Comparison of ENCODE assay signal across 15 cellular contexts in the genomic region with DNA sequence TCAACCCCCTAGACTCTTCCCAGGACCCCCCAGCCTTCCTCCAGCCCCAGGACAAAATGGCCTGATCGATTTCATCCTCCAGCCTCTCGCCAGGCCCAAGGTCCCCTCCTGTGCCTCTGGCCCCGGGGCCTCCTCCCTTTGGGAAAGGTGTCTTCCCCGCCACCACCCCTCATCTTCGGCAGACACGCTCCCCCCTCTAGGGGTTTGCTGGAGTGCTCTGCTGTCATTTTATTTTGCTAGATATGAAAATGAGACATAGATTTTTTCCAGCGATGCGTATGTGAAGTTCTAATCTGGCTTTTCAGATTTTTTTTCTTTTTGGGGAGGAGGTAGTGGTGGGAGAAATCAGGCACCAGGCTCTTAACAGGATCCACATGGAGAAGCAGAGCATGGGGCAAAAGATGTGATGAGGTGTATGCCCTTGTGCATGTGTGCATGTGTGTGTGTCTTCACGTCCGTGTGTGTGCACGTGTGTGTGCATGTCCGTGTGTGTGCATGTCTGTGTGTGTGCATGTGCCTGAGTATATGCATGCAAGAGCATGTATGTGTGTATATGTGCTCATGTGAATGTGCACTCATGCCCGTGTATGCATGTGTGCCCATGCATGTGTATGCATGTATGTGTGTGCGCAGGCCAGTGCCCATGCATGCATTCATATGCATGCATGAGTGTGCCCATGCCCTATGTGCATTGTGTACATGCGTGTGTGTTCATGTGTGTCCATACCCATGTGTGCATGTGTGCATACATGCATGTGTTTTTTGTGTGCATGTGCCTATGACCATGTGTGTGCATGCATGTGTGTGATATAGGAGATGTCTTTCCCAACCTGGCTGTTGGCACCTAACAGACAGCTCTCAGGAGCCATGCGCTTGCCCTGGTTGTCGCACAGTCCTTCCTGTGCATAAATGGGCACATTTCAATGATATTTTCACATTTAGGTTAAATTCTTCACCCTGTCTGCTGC.
A peak's percentile ranks its signal among the peaks of the same experiment; 100 is the strongest.
DNase-seq lines count a peak whose midpoint lies in the region; ATAC-seq, FAIRE-seq and TF ChIP-seq lines count a peak whose summit lies in the region.
"Had no signal": no experiment of that assay in that cellular context is flagged by ENCODE, and none has a peak within 500 bp of the region (broad histone marks: within the 10 kb centered on the region; RNA-seq: fewer than 3 reads in every experiment).

No MANE protein-coding gene starts in this region.

- intact Hi-C loops in aorta (cut with DNase I) = no loop called here

- H3K4ac ChIP-seq in H1 (replicated peaks; ENCODE audit: insufficient read length, low read depth, low read length) = peak overlapping the region; percentile 28

- no peak overlapping the region for H4K5ac ChIP-seq in H1 (ENCODE audit: insufficient read length, low read depth, low read length)

- POLR2A ChIA-PET in H1 (lab: Charles Lee; ENCODE audit: partially characterized antibody) = interaction anchor here (0.7 kb wide), 1 partner anchor 10 kb away, joined by 4 read pairs; no protein-coding TSS in a partner anchor

- H3K23ac ChIP-seq in H1 (ENCODE audit: insufficient read length) = no peak overlapping the region

- H4K91ac ChIP-seq in H1 (replicated peaks; ENCODE audit: insufficient read length, low read length) = peak overlapping the region; percentile 6

- no peak for FAIRE-seq in H1 (lab: Jason Lieb, UNC)

- no peaks in the 10 kb centered on the region for H3K9me2 ChIP-seq in GM23338 (ENCODE audit: insufficient read depth)

- no peak for TF ChIP-seq EP300 in H1 (IDR thresholded peaks at IDR 0.05; ENCODE audit: borderline replicate concordance in 1 of 2, low read depth in 2 of 2, low read length in 2 of 2)

- no peak overlapping the region for H4K8ac ChIP-seq in H1 (ENCODE audit: extremely low read depth, insufficient read depth, low read length)

- H3K27me3 ChIP-seq in H1 (replicated peaks in 1 of 4; ENCODE audit: control insufficient read depth in 3 of 4, extremely low read depth in 1 of 4, insufficient read depth in 3 of 4, low read length in 3 of 4) = no peaks in the 10 kb centered on the region; a peak in 2 of 7 replicates
- H3K27me3 ChIP-seq in aorta (ENCODE audit: control insufficient read depth in 1 of 2, insufficient read depth in 2 of 2, low read length in 1 of 2) = peaks cover 0 to 3% of the 10 kb centered on the region in 2 donors
- H3K27me3 ChIP-seq in GM23338 (ENCODE audit: insufficient read depth) = no peaks in the 10 kb centered on the region
- H3K27me3 ChIP-seq: SJSA1 had no signal

- WGBS in H1 (ENCODE audit: extremely low coverage in 1 of 2, insufficient coverage in 1 of 2, insufficient read length in 1 of 2, insufficient replicate concordance in 2 of 2, low coverage in 1 of 2, low lambda C conversion rate in 2 of 2, missing lambda C conversion rate in 1 of 2), 2 experiments = 79% methylated on average over 17 of the region's 17 CpGs; no CpG with 5 or more reads in 1 of the 2 experiments
- 55 to 56% methylated on average over 17 of the region's 17 CpGs for WGBS in aorta, 2 donors

- 0 out of 2 replicates have a peak overlapping the region, but pooled peaks have one; percentile 53 for H3K18ac ChIP-seq in H1 (ENCODE audit: extremely low read depth, low read length)

- no peak overlapping the region for H3K14ac ChIP-seq in H1 (ENCODE audit: insufficient read length)

- H2BK120ac ChIP-seq in H1 (replicated peaks; ENCODE audit: low read depth, low read length) = no peak overlapping the region

- H3K9me3 ChIP-seq in H1 (ENCODE audit: insufficient read depth in 2 of 2, low read depth in 1 of 2, low read length in 1 of 2) (no peaks in the 10 kb centered on the region), aorta (ENCODE audit: control insufficient read depth, low read length) (peaks cover 3% of the 10 kb centered on the region)
- H3K9me3 ChIP-seq: SJSA1 had no signal

- H2AK5ac ChIP-seq in H1 (ENCODE audit: low read depth, low read length) = no peak overlapping the region; the same call in 1 of the 2 replicates

- no peaks in the 10 kb centered on the region for H3K36me3 ChIP-seq in H1 (ENCODE audit: control insufficient read depth in 2 of 4, insufficient read depth in 4 of 4, low read length in 3 of 4)
- H3K36me3 ChIP-seq in aorta (ENCODE audit: control insufficient read depth in 1 of 2, insufficient read depth in 2 of 2, low read length in 1 of 2) = no peaks in the 10 kb centered on the region
- H3K36me3 ChIP-seq in GM23338 (ENCODE audit: insufficient read depth) = no peaks in the 10 kb centered on the region
- H3K36me3 ChIP-seq: SJSA1 had no signal

- no peak overlapping the region for H3K4me2 ChIP-seq in H1 (ENCODE audit: insufficient read depth in 1 of 2, low read depth in 2 of 2, low read length in 2 of 2)
- H3K4me2 ChIP-seq in GM23338 = no peak overlapping the region

- H3K9me3 Mint-ChIP-seq in nephron progenitor cell (no peaks in the 10 kb centered on the region), GM23338 (no peaks in the 10 kb centered on the region)
- H3K9me3 Mint-ChIP-seq in stimulated activated effector memory CD8-positive, alpha-beta T cell treated with anti-CD3 and anti-CD28 coated beads, Interleukin-12 subunit alpha, Interleukin-12 subunit beta, amount 100 ng/mL, for 72 hours = peaks cover 7% of the 10 kb centered on the region

- peaks cover 57% of the 10 kb centered on the region for H3K4me1 Mint-ChIP-seq in nephron progenitor cell
- no peaks in the 10 kb centered on the region for H3K4me1 Mint-ChIP-seq in stimulated activated effector memory CD8-positive, alpha-beta T cell treated with anti-CD3 and anti-CD28 coated beads, Interleukin-12 subunit alpha, Interleukin-12 subunit beta, amount 100 ng/mL, for 72 hours
- peaks cover 15% of the 10 kb centered on the region for H3K4me1 Mint-ChIP-seq in GM23338
- H3K4me1 Mint-ChIP-seq: CD14-positive monocyte, IgD-negative memory B cell had no signal

- no peak overlapping the region for H3K4me3 ChIP-seq in H1 (ENCODE audit: extremely low read depth in 1 of 4, insufficient read depth in 2 of 4, low read depth in 3 of 4, low read length in 4 of 4)
- no peak overlapping the region for H3K4me3 ChIP-seq in aorta (ENCODE audit: low read length in 2 of 2)
- H3K4me3 ChIP-seq in GM23338 = no peak overlapping the region
- H3K4me3 ChIP-seq: SJSA1 had no signal

- no peak overlapping the region for H2BK5ac ChIP-seq in H1 (ENCODE audit: low read depth, low read length)

- TF ChIP-seq CTCF in H1 (IDR thresholded peaks at IDR 0.05; ENCODE audit: control extremely low read depth in 1 of 3, insufficient read depth in 1 of 3, low read depth in 1 of 3, low read length in 3 of 3) (no peak), nephron progenitor cell (IDR thresholded peaks at IDR 0.05) (no peak), GM23338 (conservative IDR thresholded peaks at IDR 0.05; ENCODE audit: low read depth in 2 of 2) (no peak)

- DNase-seq in NCI-H2227 (lab: John Stamatoyannopoulos, UW; ENCODE audit: unreplicated experiment) (peak; percentile 21), NCI-H2227 treated with DMSO at 0.1 percent for 48 hours (lab: John Stamatoyannopoulos, UW) (no peak), H1 (ENCODE audit: low read depth in 1 of 2, low spot score in 2 of 2) (no peak), nephron progenitor cell (peak; percentile 27), aorta (no peak), GM23338 (ENCODE audit: low spot score) (no peak), NCI-H345 treated with DMSO at 0.1 percent for 48 hours (lab: John Stamatoyannopoulos, UW; ENCODE audit: unreplicated experiment) (no peak)
- no peak for DNase-seq in stimulated activated effector memory CD8-positive, alpha-beta T cell treated with anti-CD3 and anti-CD28 coated beads, Interleukin-12 subunit alpha, Interleukin-12 subunit beta, amount 100 ng/mL, for 72 hours (ENCODE audit: low spot score in 2 of 2)
- DNase-seq: DMS153, EL, NCI-H187, NCI-H524 treated with DMSO at 0.1 percent for 48 hours had no signal

- H3K79me1 ChIP-seq in H1 (ENCODE audit: low read depth, low read length) = no peaks in the 10 kb centered on the region

- H3K56ac ChIP-seq in H1 (replicated peaks; ENCODE audit: insufficient read length, low read depth, low read length) = no peak overlapping the region

- H3K79me2 ChIP-seq in H1 (ENCODE audit: control insufficient read depth in 1 of 2, insufficient read depth in 2 of 2, low read length in 2 of 2) = no peaks in the 10 kb centered on the region
- no peaks in the 10 kb centered on the region for H3K79me2 ChIP-seq in GM23338 (replicated peaks; ENCODE audit: insufficient read depth)

- no peak overlapping the region for H3K27ac ChIP-seq in H1 (ENCODE audit: low read depth, low read length)
- no peak overlapping the region for H3K27ac ChIP-seq in aorta (ENCODE audit: low read depth in 1 of 2, low read length in 2 of 2)
- H3K27ac ChIP-seq in GM23338 (ENCODE audit: low read depth) = no peak overlapping the region
- H3K27ac ChIP-seq: SJSA1 had no signal

- H3K4me3 Mint-ChIP-seq in nephron progenitor cell (peak overlapping the region; percentile 47), GM23338 (no peak overlapping the region)
- H3K4me3 Mint-ChIP-seq in stimulated activated effector memory CD8-positive, alpha-beta T cell treated with anti-CD3 and anti-CD28 coated beads, Interleukin-12 subunit alpha, Interleukin-12 subunit beta, amount 100 ng/mL, for 72 hours = no peak overlapping the region
- H3K4me3 Mint-ChIP-seq: CD14-positive monocyte had no signal

- CTCF ChIA-PET in H1 (lab: Charles Lee; ENCODE audit: partially characterized antibody) = interaction anchor here (0.8 to 1.7 kb wide), 3 partner anchors 8 to 115 kb away, joined by 3 to 4 read pairs (median 3); no protein-coding TSS in a partner anchor

- H2BK12ac ChIP-seq in H1 (ENCODE audit: low read depth, low read length) = no peak overlapping the region; the same call in 1 of the 2 replicates

- no peak for TF ChIP-seq RAD21 in H1 (IDR thresholded peaks at IDR 0.05 in 1 of 2, conservative IDR thresholded peaks at IDR 0.05 in 1 of 2; ENCODE audit: low read depth in 2 of 2, low read length in 2 of 2)

- no peak for TF ChIP-seq POLR2A in H1 (IDR thresholded peaks at IDR 0.05; ENCODE audit: control extremely low read depth in 1 of 2, low read depth in 2 of 2, low read length in 2 of 2)

- H3K27ac Mint-ChIP-seq in nephron progenitor cell = peak overlapping the region; percentile 43
- H3K27ac Mint-ChIP-seq in stimulated activated effector memory CD8-positive, alpha-beta T cell treated with anti-CD3 and anti-CD28 coated beads, Interleukin-12 subunit alpha, Interleukin-12 subunit beta, amount 100 ng/mL, for 72 hours = no peak overlapping the region
- no peak overlapping the region for H3K27ac Mint-ChIP-seq in GM23338
- H3K27ac Mint-ChIP-seq: IgD-negative memory B cell had no signal

- no peaks in the 10 kb centered on the region; the same call in 1 of the 2 replicates for H3F3A ChIP-seq in GM23338 (replicated peaks; ENCODE audit: low read depth)

- H2BK20ac ChIP-seq in H1 (ENCODE audit: low read length) = peak overlapping the region; percentile 75; the same call in 1 of the 2 replicates

- H2BK15ac ChIP-seq in H1 (ENCODE audit: low read length) = no peak overlapping the region; the same call in 1 of the 2 replicates

- H3K9ac ChIP-seq in H1 (replicated peaks in 1 of 4; ENCODE audit: extremely low read depth in 1 of 4, low read depth in 3 of 4, low read length in 3 of 4) = no peak overlapping the region

- H3K36me3 Mint-ChIP-seq in nephron progenitor cell (ENCODE audit: low read depth) (no peaks in the 10 kb centered on the region), GM23338 (ENCODE audit: low read depth) (no peaks in the 10 kb centered on the region)
- H3K36me3 Mint-ChIP-seq in stimulated activated effector memory CD8-positive, alpha-beta T cell treated with anti-CD3 and anti-CD28 coated beads, Interleukin-12 subunit alpha, Interleukin-12 subunit beta, amount 100 ng/mL, for 72 hours = no peaks in the 10 kb centered on the region
- H3K36me3 Mint-ChIP-seq: CD14-positive monocyte, IgD-negative memory B cell had no signal

- no peaks in the 10 kb centered on the region for H3K23me2 ChIP-seq in H1 (ENCODE audit: low read depth, low read length)

- peaks cover 0 to 5% (median 2%) of the 10 kb centered on the region in 4 experiments; a peak in 3 of 7 replicates for H3K4me1 ChIP-seq in H1 (replicated peaks in 1 of 4; ENCODE audit: control insufficient read depth in 3 of 4, insufficient read depth in 4 of 4, low read length in 3 of 4)
- no peaks in the 10 kb centered on the region for H3K4me1 ChIP-seq in aorta (ENCODE audit: control insufficient read depth in 1 of 2, insufficient read depth in 2 of 2, low read length in 2 of 2)
- no peaks in the 10 kb centered on the region for H3K4me1 ChIP-seq in GM23338 (ENCODE audit: insufficient read depth)

- H3K27me3 Mint-ChIP-seq in nephron progenitor cell (ENCODE audit: low read depth, poor library complexity) = peaks cover 14% of the 10 kb centered on the region
- H3K27me3 Mint-ChIP-seq in GM23338 (ENCODE audit: insufficient read depth, low read depth, poor library complexity) = peaks cover 13% of the 10 kb centered on the region

- peak; percentile 11 for ATAC-seq in stimulated activated effector memory CD8-positive, alpha-beta T cell treated with anti-CD3 and anti-CD28 coated beads, Interleukin-12 subunit alpha, Interleukin-12 subunit beta, amount 100 ng/mL, for 72 hours
- ATAC-seq in aorta (ENCODE audit: low FRiP score) (no peak), GM23338 (no peak)

- H4K20me1 ChIP-seq in H1 (replicated peaks in 1 of 2; ENCODE audit: control insufficient read depth in 1 of 2, insufficient read depth in 2 of 2, low read length in 2 of 2) (peaks cover 0 to 4% of the 10 kb centered on the region in 2 experiments), GM23338 (replicated peaks; ENCODE audit: insufficient read depth) (no peaks in the 10 kb centered on the region)

- H2AFZ ChIP-seq in H1 (ENCODE audit: low read length) (no peak overlapping the region), GM23338 (no peak overlapping the region)

Comparison
In these comparisons a context has a peak if more than half of its experiments do, and no peak if none do; other contexts are left out.
1. DNase-seq: peak in NCI-H2227 (single experiment) and nephron progenitor cell (single experiment); none in NCI-H2227 treated with DMSO at 0.1 percent for 48 hours (single experiment), H1 (0 of 2), stimulated activated effector memory CD8-positive, alpha-beta T cell treated with anti-CD3 and anti-CD28 coated beads, Interleukin-12 subunit alpha, Interleukin-12 subunit beta, amount 100 ng/mL, for 72 hours (0 of 2), aorta (0 of 2), GM23338 (single experiment) and NCI-H345 treated with DMSO at 0.1 percent for 48 hours (single experiment).